Comparison of ENCODE assay signal across 8 cellular contexts in genomic region chr18:50281972-50282520, GRCh38. TPM values are rescaled to one million over a fixed set of nuclear protein-coding genes. Genes with fewer than 3 reads are reported as not detected.
DNase-seq lines count a peak whose midpoint lies in the region; ATAC-seq and TF ChIP-seq lines count a peak whose summit lies in the region.

No MANE protein-coding gene starts in this region.

- peaks cover 77% of the 10 kb centered on the region for H3K36me3 Mint-ChIP-seq in activated CD8-positive, alpha-beta T cell treated with anti-CD3 and anti-CD28 coated beads, Interleukin-2, amount 10 ng/mL, durations not matched to agents 7 days and 5 days (ENCODE audit: low read depth)

- H2AFZ ChIP-seq in hepatocyte, result peak overlapping the region; percentile 83
- peak overlapping the region; percentile 88 for H2AFZ ChIP-seq in smooth muscle cell (ENCODE audit: low read depth)

- H4K20me1 ChIP-seq in hepatocyte (ENCODE audit: insufficient read depth, poor library complexity, severe bottlenecking), result peaks cover 6% of the 10 kb centered on the region
- H4K20me1 ChIP-seq in smooth muscle cell (ENCODE audit: low read depth), result peaks cover 2% of the 10 kb centered on the region

- H3K9me3 ChIP-seq in HEK293 (ENCODE audit: control insufficient read depth, insufficient read depth, low read depth, low read length) (no peaks in the 10 kb centered on the region), hepatocyte (ENCODE audit: low read depth) (no peaks in the 10 kb centered on the region), smooth muscle cell (replicated peaks; ENCODE audit: low read depth) (no peaks in the 10 kb centered on the region)

- peak overlapping the region; percentile 94 for H3K27ac Mint-ChIP-seq in activated CD8-positive, alpha-beta T cell treated with anti-CD3 and anti-CD28 coated beads, Interleukin-2, amount 10 ng/mL, durations not matched to agents 7 days and 5 days

- POLR2A ChIA-PET in HEK293 (lab: Yijun Ruan, JAX), result interaction anchor here (0.6 to 3.2 kb wide), 18 partner anchors 9 to 794 kb away, joined by 3 to 31 read pairs (median 4); partner anchors contain the start of genes C18orf32, CFAP53 and SKA1
- POLR2A ChIA-PET in activated CD8-positive, alpha-beta T cell treated with anti-CD3 and anti-CD28 coated beads, Interleukin-2, amount 10 ng/mL, durations not matched to agents 7 days and 5 days (lab: Charles Lee), result interaction anchor here (0.8 to 1.8 kb wide), 11 partner anchors 7 to 747 kb away, joined by 3 to 11 read pairs (median 5); partner anchors contain the start of genes CFAP53 and SMAD4

- peak overlapping the region; percentile 96 for H3K4me3 Mint-ChIP-seq in activated CD8-positive, alpha-beta T cell treated with anti-CD3 and anti-CD28 coated beads, Interleukin-2, amount 10 ng/mL, durations not matched to agents 7 days and 5 days

- H3K79me2 ChIP-seq in hepatocyte (peaks cover 40% of the 10 kb centered on the region), smooth muscle cell (ENCODE audit: low read depth) (peaks cover 38% of the 10 kb centered on the region)

- H3K36me3 ChIP-seq in HEK293 (ENCODE audit: control insufficient read depth in 2 of 2, insufficient read depth in 1 of 2, low read length in 2 of 2), result peaks cover 21 to 64% of the 10 kb centered on the region in 2 experiments
- no peaks in the 10 kb centered on the region for H3K36me3 ChIP-seq in hepatocyte (replicated peaks; ENCODE audit: insufficient read depth, low read depth)
- H3K36me3 ChIP-seq in smooth muscle cell (ENCODE audit: low read depth), result no peaks in the 10 kb centered on the region

- H3K4me1 ChIP-seq in HEK293 (ENCODE audit: control insufficient read depth, insufficient read depth, low read length), result peaks cover 6% of the 10 kb centered on the region; the same call in 1 of the 2 replicates
- peaks cover 16% of the 10 kb centered on the region for H3K4me1 ChIP-seq in hepatocyte (ENCODE audit: insufficient read depth)
- H3K4me1 ChIP-seq in smooth muscle cell (ENCODE audit: low read depth), result peaks cover 15% of the 10 kb centered on the region

- no peak; the same call in 1 of the 2 replicates for TF ChIP-seq CTCF in HEK293 (tag by site-specific recombination; IDR thresholded peaks at IDR 0.05)
- TF ChIP-seq CTCF in hepatocyte (IDR thresholded peaks at IDR 0.05; ENCODE audit: poor library complexity), result no peak
- no peak for TF ChIP-seq CTCF in smooth muscle cell (IDR thresholded peaks at IDR 0.05; ENCODE audit: borderline replicate concordance, insufficient read depth, poor library complexity, severe bottlenecking)

- ATAC-seq in activated CD8-positive, alpha-beta T cell treated with anti-CD3 and anti-CD28 coated beads, Interleukin-2, amount 10 ng/mL, durations not matched to agents 7 days and 5 days, result no peak
- ATAC-seq in HG02678 (IDR thresholded peaks at IDR 0.05; ENCODE audit: unreplicated experiment), result no peak

- H3K4me2 ChIP-seq in hepatocyte, result peak overlapping the region; percentile 88
- H3K4me2 ChIP-seq in smooth muscle cell, result peak overlapping the region; percentile 94

- DNase-seq in activated CD8-positive, alpha-beta T cell treated with anti-CD3 and anti-CD28 coated beads, Interleukin-2, amount 10 ng/mL, durations not matched to agents 7 days and 5 days, result no peak
- DNase-seq in hepatocyte (ENCODE audit: low spot score) (no peak), smooth muscle cell (lab: John Stamatoyannopoulos, UW; ENCODE audit: unreplicated experiment) (no peak), ACHN (no peak), NCI-H2029 (lab: John Stamatoyannopoulos, UW) (no peak)
- no peak for DNase-seq in activated CD4-positive, alpha-beta T cell treated with anti-CD3 and anti-CD28 coated beads, Interleukin-2, amount 50 U/mL, for 4 hours

- 42% methylated on average over 34 of the region's 35 CpGs for WGBS in hepatocyte (ENCODE audit: low lambda C conversion rate, missing lambda C conversion rate)
- whole genome bisulfite sequencing in smooth muscle cell (ENCODE audit: low lambda C conversion rate), result 57% methylated on average over 25 of the region's 35 CpGs

- CTCF ChIA-PET in HEK293 (lab: Yijun Ruan, JAX), result interaction anchor here (0.8 to 2.9 kb wide), 5 partner anchors 13 to 236 kb away, joined by 3 to 10 read pairs (median 6); partner anchors contain the start of gene CFAP53
- CTCF ChIA-PET in activated CD8-positive, alpha-beta T cell treated with anti-CD3 and anti-CD28 coated beads, Interleukin-2, amount 10 ng/mL, durations not matched to agents 7 days and 5 days (lab: Charles Lee), result interaction anchor here (0.8 to 3.3 kb wide), 5 partner anchors 14 to 93 kb away, joined by 3 to 50 read pairs (median 5); partner anchors contain the start of genes CFAP53 and SKA1

- no peaks in the 10 kb centered on the region for H3K27me3 Mint-ChIP-seq in activated CD8-positive, alpha-beta T cell treated with anti-CD3 and anti-CD28 coated beads, Interleukin-2, amount 10 ng/mL, durations not matched to agents 7 days and 5 days (ENCODE audit: low read depth)

- no peaks in the 10 kb centered on the region for H3K9me2 ChIP-seq in hepatocyte (replicated peaks; ENCODE audit: insufficient read depth)

- peak overlapping the region; percentile 93 for H3K9ac ChIP-seq in smooth muscle cell (ENCODE audit: low read depth)

- H3K4me3 ChIP-seq in HEK293 (ENCODE audit: low read depth, low read length), result peak overlapping the region; percentile 93
- peak overlapping the region; percentile 45 for H3K4me3 ChIP-seq in hepatocyte
- peak overlapping the region; percentile 88 for H3K4me3 ChIP-seq in smooth muscle cell

- H3K27me3 ChIP-seq in hepatocyte, result no peaks in the 10 kb centered on the region
- H3K27me3 ChIP-seq in smooth muscle cell (ENCODE audit: low read depth), result no peaks in the 10 kb centered on the region

- no peaks in the 10 kb centered on the region for H3K9me3 Mint-ChIP-seq in activated CD8-positive, alpha-beta T cell treated with anti-CD3 and anti-CD28 coated beads, Interleukin-2, amount 10 ng/mL, durations not matched to agents 7 days and 5 days (ENCODE audit: insufficient read depth)

- H3K27ac ChIP-seq in HEK293 (ENCODE audit: extremely low read depth, low read depth, low read length), result peak overlapping the region; percentile 74
- peak overlapping the region; percentile 93 for H3K27ac ChIP-seq in hepatocyte
- peak overlapping the region; percentile 82 for H3K27ac ChIP-seq in smooth muscle cell (ENCODE audit: low read depth)

- H3F3A ChIP-seq in smooth muscle cell (ENCODE audit: low read depth), result no peaks in the 10 kb centered on the region

- in situ Hi-C loops in ACHN (cut with HindIII; ENCODE audit: low pct_ligation_motif_present, low pct_unique_long_range_greater_than_20kb, low sequenced_read_pairs), result no loop called here

- peaks cover 70% of the 10 kb centered on the region for H3K4me1 Mint-ChIP-seq in activated CD8-positive, alpha-beta T cell treated with anti-CD3 and anti-CD28 coated beads, Interleukin-2, amount 10 ng/mL, durations not matched to agents 7 days and 5 days (ENCODE audit: low read depth)

TF ChIP-seq in HEK293, 187 proteins besides CTCF, POLR2A, EP300 and RAD21 (continues in another document):
- TF ChIP-seq ZNF704 (tag by site-specific recombination; IDR thresholded peaks at IDR 0.05), result no peak
- TF ChIP-seq ZNF629 (tag by site-specific recombination; IDR thresholded peaks at IDR 0.05), result no peak
- peak; percentile 85 for TF ChIP-seq GLIS2 (tag by site-specific recombination; IDR thresholded peaks at IDR 0.05)
- TF ChIP-seq SP3 (tag by site-specific recombination; IDR thresholded peaks at IDR 0.05), result no peak
- TF ChIP-seq KLF16 (tag by site-specific recombination; IDR thresholded peaks at IDR 0.05), result peak; percentile 44; the same call in 1 of the 2 replicates
- TF ChIP-seq ZNF202 (tag by site-specific recombination; IDR thresholded peaks at IDR 0.05; ENCODE audit: borderline replicate concordance), result no peak
- TF ChIP-seq ZNF302 (tag by site-specific recombination; IDR thresholded peaks at IDR 0.05; ENCODE audit: low read depth), result no peak
- no peak for TF ChIP-seq ZIC2 (tag by site-specific recombination; IDR thresholded peaks at IDR 0.05)
- TF ChIP-seq ZNF157 (tag by site-specific recombination; IDR thresholded peaks at IDR 0.05), result 0 out of 2 replicates have a peak, but pooled peaks have one; percentile 49

RNA-seq across cellular contexts. Expression of gene MBD1, which starts 0.7 kb away (rescaled TPM):
- total RNA-seq in activated CD8-positive, alpha-beta T cell treated with anti-CD3 and anti-CD28 coated beads, Interleukin-2, amount 10 ng/mL, durations not matched to agents 7 days and 5 days, result 100 to 1,000 TPM in 1 of 2 experiments, 10 to 100 TPM in 1; 97.3 to 101 TPM
- total RNA-seq in hepatocyte (38.8 and 53.1 TPM in 2 replicates), smooth muscle cell (40.3 and 61.3 TPM in 2 replicates)
- polyA plus RNA-seq in hepatocyte (53.0 and 54.2 TPM in 2 replicates), smooth muscle cell (49.8 and 53.1 TPM in 2 replicates)

RNA-seq across cellular contexts. Expression of gene CXXC1, which starts 5.4 kb away (rescaled TPM):
- total RNA-seq in activated CD8-positive, alpha-beta T cell treated with anti-CD3 and anti-CD28 coated beads, Interleukin-2, amount 10 ng/mL, durations not matched to agents 7 days and 5 days, result 100 to 1,000 TPM; 136 to 158 TPM
- total RNA-seq in hepatocyte (33.3 and 52.7 TPM in 2 replicates), smooth muscle cell (15.4 and 20.6 TPM in 2 replicates)
- polyA plus RNA-seq in hepatocyte (68.3 and 89.3 TPM in 2 replicates), smooth muscle cell (39.6 and 70.1 TPM in 2 replicates)

RNA-seq across cellular contexts. Expression of gene CFAP53, which starts 15.8 kb away (rescaled TPM):
- under 1 TPM; 0.21 to 0.29 TPM for total RNA-seq in activated CD8-positive, alpha-beta T cell treated with anti-CD3 and anti-CD28 coated beads, Interleukin-2, amount 10 ng/mL, durations not matched to agents 7 days and 5 days
- total RNA-seq in hepatocyte, result 0.24 and 0.50 TPM in 2 replicates
- 0.24 and 0.86 TPM in 2 replicates for polyA plus RNA-seq in hepatocyte
- total RNA-seq in smooth muscle cell, result 0.36 and 0.99 TPM in 2 replicates
- 0.41 and 1.1 TPM in 2 replicates for polyA plus RNA-seq in smooth muscle cell
